8 cellular contexts compared by ENCODE assay signal in genomic region chr20:46994341-46994740, GRCh38.
DNase-seq lines count a peak whose midpoint lies in the region; ATAC-seq and TF ChIP-seq lines count a peak whose summit lies in the region.

No MANE protein-coding gene starts in this region.

- peaks cover 40% of the 10 kb centered on the region for H3K27me3 Mint-ChIP-seq in activated naive CD8-positive, alpha-beta T cell treated with anti-CD3 and anti-CD28 coated beads, Interleukin-2, amount 50 U/mL, for 24 hours

- H3K9ac ChIP-seq in BLaER1 = no peak overlapping the region

- no peak for TF ChIP-seq EP300 in stomach (IDR thresholded peaks at IDR 0.05)

- intact Hi-C loops in stomach (cut with DNase I; ENCODE audit: low total_unique reads) = no loop called here

- no peak overlapping the region for H3K4me3 Mint-ChIP-seq in activated naive CD8-positive, alpha-beta T cell treated with anti-CD3 and anti-CD28 coated beads, Interleukin-2, amount 50 U/mL, for 24 hours

- peak overlapping the region; percentile 18 for H3K27ac Mint-ChIP-seq in activated naive CD8-positive, alpha-beta T cell treated with anti-CD3 and anti-CD28 coated beads, Interleukin-2, amount 50 U/mL, for 24 hours

- 18 to 34% (median 28%) methylated on average over 5 of the region's 5 CpGs for WGBS in stomach, 5 donors

- TF ChIP-seq POLR2A in stomach (IDR thresholded peaks at IDR 0.05) = no peak

- H3K36me3 ChIP-seq in BLaER1 = no peaks in the 10 kb centered on the region
- no peaks in the 10 kb centered on the region for H3K36me3 ChIP-seq in stomach

- no peaks in the 10 kb centered on the region for H3K9me3 ChIP-seq in BLaER1
- H3K9me3 ChIP-seq in stomach = no peaks in the 10 kb centered on the region

- peak overlapping the region; percentile 62 for H3K4me2 ChIP-seq in BLaER1

- TF ChIP-seq CTCF in stomach (IDR thresholded peaks at IDR 0.05) = no peak

- H3K4me1 ChIP-seq in BLaER1 (peaks cover 20% of the 10 kb centered on the region), stomach (peaks cover 14 to 26% (median 21%) of the 10 kb centered on the region in 4 donors)

- no peaks in the 10 kb centered on the region for H3K9me3 Mint-ChIP-seq in activated naive CD8-positive, alpha-beta T cell treated with anti-CD3 and anti-CD28 coated beads, Interleukin-2, amount 50 U/mL, for 24 hours

- CTCF ChIA-PET in HEK293T (lab: Yijun Ruan, JAX) = no interaction called here

- no peak overlapping the region for H3K4me3 ChIP-seq in BLaER1
- H3K4me3 ChIP-seq in stomach = no peak overlapping the region

- H4K20me1 ChIP-seq in BLaER1 = no peaks in the 10 kb centered on the region

- ATAC-seq in GM19324 (IDR thresholded peaks at IDR 0.05; ENCODE audit: low FRiP score, unreplicated experiment) (peak; percentile 87), HG03469 (IDR thresholded peaks at IDR 0.05; ENCODE audit: unreplicated experiment) (peak; percentile 81)
- peak; percentile 97 for ATAC-seq in activated naive CD8-positive, alpha-beta T cell treated with anti-CD3 and anti-CD28 coated beads, Interleukin-2, amount 50 U/mL, for 24 hours

- H3K27me3 ChIP-seq in BLaER1 (no peaks in the 10 kb centered on the region), stomach (peaks cover 0 to 19% (median 0%) of the 10 kb centered on the region in 3 donors)

- peaks cover 19% of the 10 kb centered on the region for H3K4me1 Mint-ChIP-seq in activated naive CD8-positive, alpha-beta T cell treated with anti-CD3 and anti-CD28 coated beads, Interleukin-2, amount 50 U/mL, for 24 hours

- POLR2A ChIA-PET in HEK293T (lab: Yijun Ruan, JAX) = no interaction called here

- peak; percentile 55 for DNase-seq in activated naive CD8-positive, alpha-beta T cell treated with anti-CD3 and anti-CD28 coated beads, Interleukin-2, amount 50 U/mL, for 24 hours
- DNase-seq in stomach = peak; percentile 46
- DNase-seq in HEK293T (ENCODE audit: extremely low spot score) = no peak
- no peak for DNase-seq in inferior parietal cortex (ENCODE audit: extremely low spot score)
- no peak for DNase-seq in NCI-H146 treated with DMSO at 0.1 percent for 48 hours (lab: John Stamatoyannopoulos, UW; ENCODE audit: unreplicated experiment)

- H3K27ac ChIP-seq in BLaER1 = no peak overlapping the region
- no peak overlapping the region for H3K27ac ChIP-seq in stomach

- no peaks in the 10 kb centered on the region for H3K36me3 Mint-ChIP-seq in activated naive CD8-positive, alpha-beta T cell treated with anti-CD3 and anti-CD28 coated beads, Interleukin-2, amount 50 U/mL, for 24 hours (ENCODE audit: low read depth)

TF ChIP-seq in HEK293T, 16 proteins besides CTCF, POLR2A, EP300 and RAD21:
- TF ChIP-seq PKNOX1 (IDR thresholded peaks at IDR 0.05) (no peak), TARDBP (IDR thresholded peaks at IDR 0.05) (no peak), BHLHE40 (IDR thresholded peaks at IDR 0.05; ENCODE audit: borderline replicate concordance) (no peak), NFRKB (IDR thresholded peaks at IDR 0.05) (no peak), HDGF (IDR thresholded peaks at IDR 0.05; ENCODE audit: borderline replicate concordance) (no peak), SP1 (IDR thresholded peaks at IDR 0.05) (no peak), CTBP1 (IDR thresholded peaks at IDR 0.05; ENCODE audit: borderline replicate concordance) (no peak), FOXK2 (IDR thresholded peaks at IDR 0.05) (no peak), ZNF384 (IDR thresholded peaks at IDR 0.05) (no peak)

Comparison
In these comparisons a context has a peak if more than half of its experiments do, and no peak if none do; other contexts are left out.
1. DNase-seq: peak in activated naive CD8-positive, alpha-beta T cell treated with anti-CD3 and anti-CD28 coated beads, Interleukin-2, amount 50 U/mL, for 24 hours (single experiment) and stomach (single experiment); none in HEK293T (single experiment), inferior parietal cortex (single experiment) and NCI-H146 treated with DMSO at 0.1 percent for 48 hours (single experiment).
2. Peak in every context shown above with its lines, with median percentiles within 50 percentile points of each other: ATAC-seq.